Comparison of ENCODE assay signal across 14 cellular contexts in genomic region chr3:73324203-73325155, GRCh38.
DNase-seq lines count a peak whose midpoint lies in the region; TF ChIP-seq lines count a peak whose summit lies in the region.
"Had no signal": no experiment of that assay in that cellular context is flagged by ENCODE, and none has a peak within 500 bp of the region (broad histone marks: within the 10 kb centered on the region; RNA-seq: fewer than 3 reads in every experiment).

No MANE protein-coding gene starts in this region.

- peaks cover 7% of the 10 kb centered on the region for H3K4me1 ChIP-seq in hepatocyte (ENCODE audit: insufficient read depth)
- H3K4me1 ChIP-seq in left ventricle myocardium inferior, result peaks cover 4% of the 10 kb centered on the region
- no peaks in the 10 kb centered on the region for H3K4me1 ChIP-seq in right atrium auricular region
- H3K4me1 ChIP-seq: spleen had no signal

- no peaks in the 10 kb centered on the region for H3K9me2 ChIP-seq in hepatocyte (replicated peaks; ENCODE audit: insufficient read depth)

- H3K4me2 ChIP-seq in hepatocyte, result peak overlapping the region; percentile 29

- no peak overlapping the region for H2AFZ ChIP-seq in hepatocyte

- no peak overlapping the region for H3K4me3 ChIP-seq in hepatocyte
- H3K4me3 ChIP-seq in left ventricle myocardium inferior, result no peak overlapping the region
- H3K4me3 ChIP-seq in right atrium auricular region, result no peak overlapping the region
- H3K4me3 ChIP-seq: SK-N-MC, spleen, thoracic aorta had no signal

- intact Hi-C loops in left ventricle myocardium inferior (cut with micrococcal nuclease), result no loop called here

- H3K9me3 ChIP-seq in hepatocyte (ENCODE audit: low read depth) (no peaks in the 10 kb centered on the region), left ventricle myocardium inferior (replicated peaks) (peaks cover 12% of the 10 kb centered on the region), right atrium auricular region (peaks cover 0 to 7% of the 10 kb centered on the region in 2 donors)
- H3K9me3 ChIP-seq: thoracic aorta had no signal

- TF ChIP-seq CTCF in hepatocyte (IDR thresholded peaks at IDR 0.05; ENCODE audit: poor library complexity) (no peak), left ventricle myocardium inferior (IDR thresholded peaks at IDR 0.05; ENCODE audit: borderline replicate concordance) (no peak), right atrium auricular region (IDR thresholded peaks at IDR 0.05) (no peak)

- H3K27ac ChIP-seq in hepatocyte (peak overlapping the region; percentile 6), left ventricle myocardium inferior (replicated peaks) (no peak overlapping the region), right atrium auricular region (no peak overlapping the region)
- H3K27ac ChIP-seq: 22Rv1, SK-N-MC, spleen, thoracic aorta had no signal

- H3K27me3 ChIP-seq in hepatocyte, result no peaks in the 10 kb centered on the region
- no peaks in the 10 kb centered on the region for H3K27me3 ChIP-seq in left ventricle myocardium inferior (ENCODE audit: low read depth)
- H3K27me3 ChIP-seq in right atrium auricular region, result no peaks in the 10 kb centered on the region
- H3K27me3 ChIP-seq: spleen had no signal

- DNase-seq in NCI-H1105 treated with DMSO at 0.1 percent for 48 hours (lab: John Stamatoyannopoulos, UW), result peak; percentile 2
- no peak for DNase-seq in NCI-H1105 (lab: John Stamatoyannopoulos, UW)
- peak; percentile 68 for DNase-seq in NCI-H69 (lab: John Stamatoyannopoulos, UW)
- DNase-seq in hepatocyte (ENCODE audit: low spot score), result no peak
- peak; percentile 65 for DNase-seq in stromal cell of bone marrow (ENCODE audit: low read depth)
- no peak for DNase-seq in left ventricle myocardium inferior
- no peak for DNase-seq in right atrium auricular region (ENCODE audit: low spot score)
- DNase-seq in activated CD4-positive, CD25-positive, alpha-beta regulatory T cell (lab: John Stamatoyannopoulos, UW), result no peak
- DNase-seq: MV-4-11, naive B cell, spleen had no signal

- 48% methylated on average over 5 of the region's 5 CpGs for WGBS in hepatocyte (ENCODE audit: low lambda C conversion rate, missing lambda C conversion rate)

- H3K36me3 ChIP-seq in hepatocyte (replicated peaks; ENCODE audit: insufficient read depth, low read depth) (no peaks in the 10 kb centered on the region), left ventricle myocardium inferior (no peaks in the 10 kb centered on the region), right atrium auricular region (no peaks in the 10 kb centered on the region)
- H3K36me3 ChIP-seq: spleen, thoracic aorta had no signal

- no peaks in the 10 kb centered on the region for H3K79me2 ChIP-seq in hepatocyte

- H4K20me1 ChIP-seq in hepatocyte (ENCODE audit: insufficient read depth, poor library complexity, severe bottlenecking), result no peaks in the 10 kb centered on the region

Comparison
In these comparisons a context has a peak if more than half of its experiments do, and no peak if none do; other contexts are left out.
1. DNase-seq: peak in NCI-H1105 treated with DMSO at 0.1 percent for 48 hours (single experiment), NCI-H69 (single experiment) and stromal cell of bone marrow (single experiment); none in NCI-H1105 (single experiment), hepatocyte (single experiment), left ventricle myocardium inferior (single experiment), right atrium auricular region (single experiment) and activated CD4-positive, CD25-positive, alpha-beta regulatory T cell (0 of 4).